In the genomic region with DNA sequence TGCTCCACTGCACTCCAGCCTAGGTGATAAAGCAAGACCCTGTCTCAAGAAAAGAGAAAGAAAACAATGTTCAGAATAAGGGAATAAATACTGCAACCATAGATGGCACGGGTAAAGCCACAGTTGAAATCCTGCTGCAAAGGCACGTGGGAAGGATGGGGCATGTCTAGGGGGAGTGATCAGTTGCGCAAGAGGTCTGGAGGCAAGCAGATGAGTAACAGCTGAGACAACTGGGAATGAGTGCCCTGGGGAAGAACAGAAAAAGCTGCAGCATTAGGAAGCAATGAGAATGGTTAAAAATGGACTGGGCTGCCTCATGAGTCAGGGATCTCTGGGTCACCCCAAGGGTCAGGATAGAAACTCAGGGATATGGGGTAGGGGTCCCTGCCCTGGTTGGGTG, we compare ENCODE assay signal across 8 cellular contexts.
DNase-seq lines count a peak whose midpoint lies in the region; ATAC-seq and TF ChIP-seq lines count a peak whose summit lies in the region.

No MANE protein-coding gene starts in this region.

- H3K4me3 Mint-ChIP-seq in activated T-helper 1 cell treated with anti-CD3 and anti-CD28 coated beads, Interleukin-12 subunit alpha, Interleukin-12 subunit beta, Interleukin-2, Interleukin-4 antibody, amounts not matched to agents 30 ng/mL and 10 ng/mL and 1 ng/mL, durations not matched to agents 14 hours and 24 hours and 36 hours, result no peak overlapping the region

- no peaks in the 10 kb centered on the region for H3K27me3 Mint-ChIP-seq in activated T-helper 1 cell treated with anti-CD3 and anti-CD28 coated beads, Interleukin-12 subunit alpha, Interleukin-12 subunit beta, Interleukin-2, Interleukin-4 antibody, amounts not matched to agents 30 ng/mL and 10 ng/mL and 1 ng/mL, durations not matched to agents 14 hours and 24 hours and 36 hours (ENCODE audit: insufficient read depth)

- peak in 5 of 8 donors; percentile 17 to 62 (median 26) for ATAC-seq in heart right ventricle

- TF ChIP-seq CTCF in HL-60 (IDR thresholded peaks at IDR 0.05; ENCODE audit: insufficient read depth, low read length) (no peak), heart right ventricle (IDR thresholded peaks at IDR 0.05) (no peak), stomach (IDR thresholded peaks at IDR 0.05) (no peak)

- 55 to 70% methylated on average over 3 of the region's 3 CpGs for WGBS in heart right ventricle, 2 donors
- 58 to 86% (median 72%) methylated on average over 3 of the region's 3 CpGs for WGBS in stomach, 5 donors

- H3K9me3 Mint-ChIP-seq in activated T-helper 1 cell treated with anti-CD3 and anti-CD28 coated beads, Interleukin-12 subunit alpha, Interleukin-12 subunit beta, Interleukin-2, Interleukin-4 antibody, amounts not matched to agents 30 ng/mL and 10 ng/mL and 1 ng/mL, durations not matched to agents 14 hours and 24 hours and 36 hours, result no peaks in the 10 kb centered on the region

- peaks cover 12% of the 10 kb centered on the region for H3K4me1 Mint-ChIP-seq in activated T-helper 1 cell treated with anti-CD3 and anti-CD28 coated beads, Interleukin-12 subunit alpha, Interleukin-12 subunit beta, Interleukin-2, Interleukin-4 antibody, amounts not matched to agents 30 ng/mL and 10 ng/mL and 1 ng/mL, durations not matched to agents 14 hours and 24 hours and 36 hours (ENCODE audit: low read depth)

- peak overlapping the region; percentile 19 for H3K27ac Mint-ChIP-seq in activated T-helper 1 cell treated with anti-CD3 and anti-CD28 coated beads, Interleukin-12 subunit alpha, Interleukin-12 subunit beta, Interleukin-2, Interleukin-4 antibody, amounts not matched to agents 30 ng/mL and 10 ng/mL and 1 ng/mL, durations not matched to agents 14 hours and 24 hours and 36 hours

- DNase-seq in HL-60 (ENCODE audit: low read depth in 1 of 2, low spot score in 1 of 2) (peak; percentile 49 to 66), heart right ventricle (peak in 1 of 2 donors; percentile 67), stomach (no peak), NCI-H524 treated with DMSO at 0.1 percent for 48 hours (lab: John Stamatoyannopoulos, UW) (no peak), NCI-H526 treated with DMSO at 0.1 percent for 48 hours (lab: John Stamatoyannopoulos, UW) (no peak)
- DNase-seq in activated T-helper 1 cell treated with anti-CD3 and anti-CD28 coated beads, Interleukin-12 subunit alpha, Interleukin-12 subunit beta, Interleukin-2, Interleukin-4 antibody, amounts not matched to agents 30 ng/mL and 10 ng/mL and 1 ng/mL, durations not matched to agents 14 hours and 24 hours and 36 hours (ENCODE audit: low spot score), result no peak
- DNase-seq in activated effector memory CD4-positive, alpha-beta T cell treated with Interleukin-2 at 50 U/mL for 16 hours, result no peak
- DNase-seq in stimulated activated CD4-positive, alpha-beta T cell treated with anti-CD3 and anti-CD28 coated beads, Interleukin-4, amount 100 ng/mL, for 24 hours, result no peak

- H3K4me1 ChIP-seq in heart right ventricle, result peaks cover 14 to 85% (median 61%) of the 10 kb centered on the region in 9 donors
- peaks cover 14 to 70% (median 45%) of the 10 kb centered on the region in 4 donors for H3K4me1 ChIP-seq in stomach

- H3K36me3 ChIP-seq in heart right ventricle, result no peaks in the 10 kb centered on the region
- no peaks in the 10 kb centered on the region for H3K36me3 ChIP-seq in stomach

- H3K27ac ChIP-seq in HL-60 (replicated peaks), result no peak overlapping the region
- peak overlapping the region in 3 of 10 donors; percentile 28 to 73 (median 52) for H3K27ac ChIP-seq in heart right ventricle
- H3K27ac ChIP-seq in stomach, result peak overlapping the region in 3 of 5 donors; percentile 18 to 56 (median 47)

- H3K36me3 Mint-ChIP-seq in activated T-helper 1 cell treated with anti-CD3 and anti-CD28 coated beads, Interleukin-12 subunit alpha, Interleukin-12 subunit beta, Interleukin-2, Interleukin-4 antibody, amounts not matched to agents 30 ng/mL and 10 ng/mL and 1 ng/mL, durations not matched to agents 14 hours and 24 hours and 36 hours (ENCODE audit: low read depth), result peaks cover 10% of the 10 kb centered on the region

- no peak for TF ChIP-seq EP300 in stomach (IDR thresholded peaks at IDR 0.05)

- no peak for TF ChIP-seq POLR2A in stomach (IDR thresholded peaks at IDR 0.05)

- intact Hi-C loops in activated T-helper 1 cell treated with anti-CD3 and anti-CD28 coated beads, Interleukin-12 subunit alpha, Interleukin-12 subunit beta, Interleukin-2, Interleukin-4 antibody, amounts not matched to agents 30 ng/mL and 10 ng/mL and 1 ng/mL, durations not matched to agents 14 hours and 24 hours and 36 hours (cut with micrococcal nuclease), result loop anchor here (5.0 kb wide), 4 partner anchors 258 to 683 kb away; no protein-coding TSS in a partner anchor
- intact Hi-C loops in heart right ventricle (cut with DNase I), result loop anchor here (2.0 to 10.0 kb wide), 12 partner anchors 73 to 753 kb away; partner anchors contain the start of gene ATXN1 (in 8 of the 10)
- intact Hi-C loops in stomach (cut with DNase I; ENCODE audit: low total_unique reads), result loop anchor here (10.0 kb wide), 1 partner anchor 440 kb away; no protein-coding TSS in a partner anchor

- no peaks in the 10 kb centered on the region for H3K27me3 ChIP-seq in HL-60 (ENCODE audit: insufficient read depth, poor library complexity, severe bottlenecking)
- no peaks in the 10 kb centered on the region for H3K27me3 ChIP-seq in heart right ventricle
- no peaks in the 10 kb centered on the region for H3K27me3 ChIP-seq in stomach

- H3K9me3 ChIP-seq in heart right ventricle, result no peaks in the 10 kb centered on the region
- H3K9me3 ChIP-seq in stomach, result no peaks in the 10 kb centered on the region

- no peak overlapping the region for H3K4me3 ChIP-seq in HL-60 (replicated peaks; ENCODE audit: insufficient read depth, low read length)
- H3K4me3 ChIP-seq in heart right ventricle, result no peak overlapping the region
- H3K4me3 ChIP-seq in stomach, result no peak overlapping the region

Comparison
In these comparisons a context has a peak if more than half of its experiments do, and no peak if none do; other contexts are left out.
1. DNase-seq: peak in HL-60 (2 of 2); none in activated T-helper 1 cell treated with anti-CD3 and anti-CD28 coated beads, Interleukin-12 subunit alpha, Interleukin-12 subunit beta, Interleukin-2, Interleukin-4 antibody, amounts not matched to agents 30 ng/mL and 10 ng/mL and 1 ng/mL, durations not matched to agents 14 hours and 24 hours and 36 hours (single experiment), stomach (single experiment), NCI-H524 treated with DMSO at 0.1 percent for 48 hours (single experiment), activated effector memory CD4-positive, alpha-beta T cell treated with Interleukin-2 at 50 U/mL for 16 hours (single experiment), stimulated activated CD4-positive, alpha-beta T cell treated with anti-CD3 and anti-CD28 coated beads, Interleukin-4, amount 100 ng/mL, for 24 hours (single experiment) and NCI-H526 treated with DMSO at 0.1 percent for 48 hours (single experiment).